1 cellular context compared by ENCODE assay signal in the genomic region with DNA sequence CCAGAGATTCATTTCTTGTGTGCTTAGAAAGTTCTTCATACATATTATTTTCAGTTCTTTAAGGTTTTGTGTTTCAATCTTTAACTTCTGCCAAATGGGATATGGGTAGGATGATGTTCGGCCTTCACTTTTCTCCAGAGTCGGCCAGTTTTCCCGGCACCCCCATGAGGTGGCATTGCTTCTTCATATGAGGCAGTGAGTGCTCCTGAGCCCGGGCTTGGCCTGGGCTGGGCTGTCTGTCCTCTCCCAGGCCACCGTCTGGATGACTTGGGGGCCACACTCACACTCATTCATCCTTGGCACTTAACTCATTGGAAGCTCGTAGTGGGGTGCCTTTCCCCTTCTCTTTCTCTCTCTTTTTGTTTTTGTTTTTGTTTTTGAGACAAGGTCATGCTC.
TF ChIP-seq lines count a peak whose summit lies in the region.

No MANE protein-coding gene starts in this region.

TF ChIP-seq in WTC11, 78 proteins besides CTCF, POLR2A, EP300 and RAD21 (continued from another document):
- TF ChIP-seq, protein P1, sequence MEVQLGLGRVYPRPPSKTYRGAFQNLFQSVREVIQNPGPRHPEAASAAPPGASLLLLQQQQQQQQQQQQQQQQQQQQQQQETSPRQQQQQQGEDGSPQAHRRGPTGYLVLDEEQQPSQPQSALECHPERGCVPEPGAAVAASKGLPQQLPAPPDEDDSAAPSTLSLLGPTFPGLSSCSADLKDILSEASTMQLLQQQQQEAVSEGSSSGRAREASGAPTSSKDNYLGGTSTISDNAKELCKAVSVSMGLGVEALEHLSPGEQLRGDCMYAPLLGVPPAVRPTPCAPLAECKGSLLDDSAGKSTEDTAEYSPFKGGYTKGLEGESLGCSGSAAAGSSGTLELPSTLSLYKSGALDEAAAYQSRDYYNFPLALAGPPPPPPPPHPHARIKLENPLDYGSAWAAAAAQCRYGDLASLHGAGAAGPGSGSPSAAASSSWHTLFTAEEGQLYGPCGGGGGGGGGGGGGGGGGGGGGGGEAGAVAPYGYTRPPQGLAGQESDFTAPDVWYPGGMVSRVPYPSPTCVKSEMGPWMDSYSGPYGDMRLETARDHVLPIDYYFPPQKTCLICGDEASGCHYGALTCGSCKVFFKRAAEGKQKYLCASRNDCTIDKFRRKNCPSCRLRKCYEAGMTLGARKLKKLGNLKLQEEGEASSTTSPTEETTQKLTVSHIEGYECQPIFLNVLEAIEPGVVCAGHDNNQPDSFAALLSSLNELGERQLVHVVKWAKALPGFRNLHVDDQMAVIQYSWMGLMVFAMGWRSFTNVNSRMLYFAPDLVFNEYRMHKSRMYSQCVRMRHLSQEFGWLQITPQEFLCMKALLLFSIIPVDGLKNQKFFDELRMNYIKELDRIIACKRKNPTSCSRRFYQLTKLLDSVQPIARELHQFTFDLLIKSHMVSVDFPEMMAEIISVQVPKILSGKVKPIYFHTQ (CRISPR knock-in tag; IDR thresholded peaks at IDR 0.05), result no peak
- TF ChIP-seq CBFB (CRISPR knock-in tag; IDR thresholded peaks at IDR 0.05; ENCODE audit: low read depth), result no peak
- TF ChIP-seq, protein P2, sequence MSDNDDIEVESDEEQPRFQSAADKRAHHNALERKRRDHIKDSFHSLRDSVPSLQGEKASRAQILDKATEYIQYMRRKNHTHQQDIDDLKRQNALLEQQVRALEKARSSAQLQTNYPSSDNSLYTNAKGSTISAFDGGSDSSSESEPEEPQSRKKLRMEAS (CRISPR knock-in tag; IDR thresholded peaks at IDR 0.05), result no peak
- no peak for TF ChIP-seq ZNF317 (CRISPR knock-in tag; IDR thresholded peaks at IDR 0.05; ENCODE audit: borderline replicate concordance, low read depth)
- TF ChIP-seq NR1H2 (CRISPR knock-in tag; IDR thresholded peaks at IDR 0.05), result no peak
